In genomic region chr19:31905980-31906948, GRCh38 we compare ENCODE assay signal across 16 cellular contexts.
DNase-seq lines count a peak whose midpoint lies in the region; ATAC-seq and TF ChIP-seq lines count a peak whose summit lies in the region.
"Had no signal": no experiment of that assay in that cellular context is flagged by ENCODE, and none has a peak within 500 bp of the region (broad histone marks: within the 10 kb centered on the region; RNA-seq: fewer than 3 reads in every experiment).

No MANE protein-coding gene starts in this region.

- H3K27me3 Mint-ChIP-seq in type B pancreatic cell = peaks cover 10% of the 10 kb centered on the region
- H3K27me3 Mint-ChIP-seq in effector memory CD8-positive, alpha-beta T cell = peaks cover 11 to 14% of the 10 kb centered on the region in 2 donors
- no peaks in the 10 kb centered on the region for H3K27me3 Mint-ChIP-seq in activated naive CD8-positive, alpha-beta T cell treated with anti-CD3 and anti-CD28 coated beads, Interleukin-2, amount 50 U/mL, for 24 hours

- no peak overlapping the region for H2BK120ac ChIP-seq in mesenchymal stem cell (ENCODE audit: low read depth, low read length)

- H3K36me3 Mint-ChIP-seq in type B pancreatic cell = no peaks in the 10 kb centered on the region
- H3K36me3 Mint-ChIP-seq in effector memory CD8-positive, alpha-beta T cell (ENCODE audit: insufficient read depth) = no peaks in the 10 kb centered on the region
- H3K36me3 Mint-ChIP-seq in activated naive CD8-positive, alpha-beta T cell treated with anti-CD3 and anti-CD28 coated beads, Interleukin-2, amount 50 U/mL, for 24 hours (ENCODE audit: low read depth) = peaks cover 2% of the 10 kb centered on the region

- H3K9me3 ChIP-seq in esophagus (ENCODE audit: control insufficient read depth in 2 of 2, insufficient read depth in 1 of 2, low read depth in 1 of 2, low read length in 1 of 2) = no peaks in the 10 kb centered on the region
- H3K9me3 ChIP-seq in mesenchymal stem cell (ENCODE audit: control insufficient read depth, low read length) = no peaks in the 10 kb centered on the region

- WGBS in esophagus, 2 donors = 29 to 40% methylated on average over 11 of the region's 11 CpGs
- WGBS in mesenchymal stem cell = 75% methylated on average over 8 of the region's 11 CpGs

- intact Hi-C loops in left colon (cut with DNase I, micrococcal nuclease) = no loop called here

- no peak overlapping the region for H2BK12ac ChIP-seq in mesenchymal stem cell (ENCODE audit: low read length in 2 of 2)

- H3K27me3 ChIP-seq in esophagus (ENCODE audit: control insufficient read depth in 1 of 2, insufficient read depth in 2 of 2, low read length in 2 of 2) (no peaks in the 10 kb centered on the region), mesenchymal stem cell (ENCODE audit: control insufficient read depth in 1 of 2, insufficient read depth in 1 of 2, low read length in 2 of 2) (no peaks in the 10 kb centered on the region)

- H3K18ac ChIP-seq in mesenchymal stem cell (ENCODE audit: low read depth in 1 of 2, low read length in 2 of 2) = peak overlapping the region in 1 of 2 experiments; percentile 11

- no peaks in the 10 kb centered on the region for H3K79me1 ChIP-seq in mesenchymal stem cell (replicated peaks; ENCODE audit: low read length, poor library complexity, severe bottlenecking)

- H3K4ac ChIP-seq in mesenchymal stem cell (ENCODE audit: low read depth in 1 of 2, low read length in 2 of 2) = no peak overlapping the region

- H3K27ac ChIP-seq in esophagus (ENCODE audit: low read depth in 2 of 2, low read length in 1 of 2) (peak overlapping the region; percentile 53 to 75), mesenchymal stem cell (ENCODE audit: low read length, poor library complexity, severe bottlenecking) (no peak overlapping the region)
- H3K27ac ChIP-seq: dorsolateral prefrontal cortex, HL-60 had no signal

- H3K23ac ChIP-seq in mesenchymal stem cell (ENCODE audit: low read length in 2 of 2) = no peak overlapping the region

- no peak overlapping the region for H3K4me2 ChIP-seq in mesenchymal stem cell (ENCODE audit: low read length, poor library complexity, severe bottlenecking)

- no peak overlapping the region for H2BK15ac ChIP-seq in mesenchymal stem cell (ENCODE audit: low read depth, poor library complexity, severe bottlenecking)

- H3K14ac ChIP-seq in mesenchymal stem cell (ENCODE audit: low read length in 2 of 2) = no peak overlapping the region

- no peak overlapping the region for H2AK5ac ChIP-seq in mesenchymal stem cell (ENCODE audit: low read length, severe bottlenecking)

- H2BK5ac ChIP-seq in mesenchymal stem cell (ENCODE audit: low read depth, low read length, poor library complexity, severe bottlenecking) = no peak overlapping the region

- ATAC-seq in effector memory CD8-positive, alpha-beta T cell (replicated peaks) = no peak
- ATAC-seq in left colon = no peak
- no peak for ATAC-seq in activated naive CD8-positive, alpha-beta T cell treated with anti-CD3 and anti-CD28 coated beads, Interleukin-2, amount 50 U/mL, for 24 hours

- H3K4me3 Mint-ChIP-seq in type B pancreatic cell = no peak overlapping the region
- H3K4me3 Mint-ChIP-seq in effector memory CD8-positive, alpha-beta T cell = no peak overlapping the region
- H3K4me3 Mint-ChIP-seq in activated naive CD8-positive, alpha-beta T cell treated with anti-CD3 and anti-CD28 coated beads, Interleukin-2, amount 50 U/mL, for 24 hours = no peak overlapping the region

- no peak overlapping the region for H3K9ac ChIP-seq in mesenchymal stem cell (ENCODE audit: low read length)

- H2AFZ ChIP-seq in mesenchymal stem cell (ENCODE audit: low read depth, low read length) = no peak overlapping the region

- peak; percentile 25 for DNase-seq in H4 (ENCODE audit: low spot score)
- peak; percentile 47 for DNase-seq in mesenchymal stem cell
- no peak for DNase-seq in type B pancreatic cell (ENCODE audit: extremely low spot score, unreplicated experiment)
- DNase-seq in effector memory CD8-positive, alpha-beta T cell = no peak
- DNase-seq in left colon = no peak
- no peak for DNase-seq in activated naive CD8-positive, alpha-beta T cell treated with anti-CD3 and anti-CD28 coated beads, Interleukin-2, amount 50 U/mL, for 24 hours
- DNase-seq: activated CD4-positive, alpha-beta T cell treated with anti-CD3 and anti-CD28 coated beads for 1 hour; activated T-cell treated with anti-CD3 and anti-CD28 coated beads, Interleukin-2, amount 50 U/mL, for 48 hours; amniotic stem cell; dorsolateral prefrontal cortex; mammary epithelial cell; NK-92 treated with Interleukin-12 subunit alpha and Interleukin-12 subunit beta, amount 100 ng/mL, for 24 hours; stimulated activated CD4-positive, alpha-beta T cell treated with anti-CD3 and anti-CD28 coated beads, Interleukin-4, amount 100 ng/mL, for 4 hours; stimulated activated naive CD4-positive, alpha-beta T cell treated with Interleukin-2 at 50 U/mL for 16 hours had no signal

- H3K36me3 ChIP-seq in esophagus (ENCODE audit: control insufficient read depth in 2 of 2, insufficient read depth in 2 of 2, low read length in 1 of 2) (no peaks in the 10 kb centered on the region), mesenchymal stem cell (ENCODE audit: control insufficient read depth in 1 of 2, insufficient read depth in 2 of 2, low read depth in 1 of 2, low read length in 2 of 2) (no peaks in the 10 kb centered on the region)

- no peak overlapping the region for H4K91ac ChIP-seq in mesenchymal stem cell (ENCODE audit: low read length)

- H3K4me1 ChIP-seq in esophagus (ENCODE audit: control insufficient read depth in 2 of 2, insufficient read depth in 2 of 2, low read length in 1 of 2) (peaks cover 0 to 2% of the 10 kb centered on the region in 2 donors), mesenchymal stem cell (ENCODE audit: control insufficient read depth, insufficient read depth, low read depth, low read length) (no peaks in the 10 kb centered on the region)

- TF ChIP-seq CTCF in type B pancreatic cell (conservative IDR thresholded peaks at IDR 0.05) = no peak

- H4K8ac ChIP-seq in mesenchymal stem cell (ENCODE audit: low read length) = no peak overlapping the region

- H3K4me3 ChIP-seq in esophagus (ENCODE audit: low read depth in 1 of 2, low read length in 2 of 2) = no peak overlapping the region
- H3K4me3 ChIP-seq in mesenchymal stem cell (ENCODE audit: insufficient read depth in 1 of 2, low read depth in 1 of 2, low read length in 2 of 2) = no peak overlapping the region
- H3K4me3 ChIP-seq: dorsolateral prefrontal cortex had no signal

- H3K9me3 Mint-ChIP-seq in type B pancreatic cell = no peaks in the 10 kb centered on the region
- peaks cover 2 to 23% of the 10 kb centered on the region in 2 donors for H3K9me3 Mint-ChIP-seq in effector memory CD8-positive, alpha-beta T cell
- no peaks in the 10 kb centered on the region for H3K9me3 Mint-ChIP-seq in activated naive CD8-positive, alpha-beta T cell treated with anti-CD3 and anti-CD28 coated beads, Interleukin-2, amount 50 U/mL, for 24 hours

- peak overlapping the region; percentile 31 for H3K27ac Mint-ChIP-seq in type B pancreatic cell
- no peak overlapping the region for H3K27ac Mint-ChIP-seq in effector memory CD8-positive, alpha-beta T cell
- H3K27ac Mint-ChIP-seq in activated naive CD8-positive, alpha-beta T cell treated with anti-CD3 and anti-CD28 coated beads, Interleukin-2, amount 50 U/mL, for 24 hours = no peak overlapping the region

- H3K4me1 Mint-ChIP-seq in type B pancreatic cell (ENCODE audit: unreplicated experiment) = peaks cover 12% of the 10 kb centered on the region
- H3K4me1 Mint-ChIP-seq in effector memory CD8-positive, alpha-beta T cell (ENCODE audit: low read depth in 2 of 2) = peaks cover 0 to 2% of the 10 kb centered on the region in 2 donors
- no peaks in the 10 kb centered on the region for H3K4me1 Mint-ChIP-seq in activated naive CD8-positive, alpha-beta T cell treated with anti-CD3 and anti-CD28 coated beads, Interleukin-2, amount 50 U/mL, for 24 hours

Comparison
In these comparisons a context has a peak if more than half of its experiments do, and no peak if none do; other contexts are left out.
1. DNase-seq: peak in H4 (single experiment) and mesenchymal stem cell (single experiment); none in type B pancreatic cell (single experiment), effector memory CD8-positive, alpha-beta T cell (0 of 3), left colon (0 of 2) and activated naive CD8-positive, alpha-beta T cell treated with anti-CD3 and anti-CD28 coated beads, Interleukin-2, amount 50 U/mL, for 24 hours (single experiment).